21 cellular contexts compared by ENCODE assay signal in genomic region chr10:90888387-90888786, GRCh38. TPM values are rescaled to one million over a fixed set of nuclear protein-coding genes. Genes with fewer than 3 reads are reported as not detected.
"Had no signal": no experiment of that assay in that cellular context is flagged by ENCODE, and none has a peak within 500 bp of the region (broad histone marks: within the 10 kb centered on the region; RNA-seq: fewer than 3 reads in every experiment).

No MANE protein-coding gene starts in this region.

- H3K27ac Mint-ChIP-seq: effector memory CD8-positive, alpha-beta T cell had no signal

- H3K9me3 Mint-ChIP-seq: effector memory CD8-positive, alpha-beta T cell; naive thymus-derived CD8-positive, alpha-beta T cell had no signal

- H3K4me3 Mint-ChIP-seq: effector memory CD8-positive, alpha-beta T cell; naive thymus-derived CD8-positive, alpha-beta T cell had no signal

- H3K4me3 ChIP-seq: esophagus squamous epithelium, lower lobe of right lung, pancreas, right lobe of liver, smooth muscle cell, testis, tibial artery, upper lobe of left lung had no signal

- H3K4me2 ChIP-seq: smooth muscle cell had no signal

- H3K4me1 ChIP-seq: esophagus squamous epithelium, lower lobe of right lung, pancreas, testis had no signal

- ATAC-seq: effector memory CD8-positive, alpha-beta T cell; left ventricle myocardium superior; lower lobe of right lung; naive thymus-derived CD8-positive, alpha-beta T cell had no signal

- H3K27me3 Mint-ChIP-seq: effector memory CD8-positive, alpha-beta T cell; naive thymus-derived CD8-positive, alpha-beta T cell had no signal

- H3K9me3 ChIP-seq: esophagus squamous epithelium, lower lobe of right lung, pancreas, right lobe of liver, testis, tibial artery, upper lobe of left lung had no signal

- H3K27me3 ChIP-seq: esophagus squamous epithelium, pancreas, right lobe of liver, testis, tibial artery, upper lobe of left lung had no signal

- DNase-seq: cortex of kidney; effector memory CD8-positive, alpha-beta T cell; erythroblast; esophagus squamous epithelium; head of caudate nucleus; left ventricle myocardium superior; lower lobe of right lung; naive thymus-derived CD8-positive, alpha-beta T cell; pancreas; stimulated activated CD4-positive, alpha-beta T cell treated with anti-CD3 and anti-CD28 coated beads, Interleukin-12 subunit alpha, Interleukin-12 subunit beta, amount 100 ng/mL, for 4 hours; stimulated activated CD4-positive, alpha-beta T cell treated with anti-CD3 and anti-CD28 coated beads, Interleukin-1b, Interleukin-23, amount 100 ng/mL, for 48 hours; stimulated activated CD4-positive, alpha-beta T cell treated with anti-CD3 and anti-CD28 coated beads, Interleukin-4, amount 100 ng/mL, for 1 hour; stimulated activated CD8-positive, alpha-beta memory T cell treated with anti-CD3 and anti-CD28 coated beads, Interleukin-4, amount 100 ng/mL, for 48 hours; stimulated activated naive CD4-positive, alpha-beta T cell treated with Interleukin-2 at 50 U/mL for 16 hours; substantia nigra; testis; tibial artery; upper lobe of left lung had no signal

- H3K27ac ChIP-seq: lower lobe of right lung, pancreas, testis, tibial artery, upper lobe of left lung had no signal

RNA-seq across cellular contexts. Expression of gene HTR7, which starts 30.5 kb away (rescaled TPM):
- total RNA-seq: left ventricle myocardium superior; naive thymus-derived CD8-positive, alpha-beta T cell had no signal

RNA-seq across cellular contexts. Expression of gene ANKRD1, which starts 32.5 kb away (rescaled TPM):
- total RNA-seq: esophagus squamous epithelium; frontal cortex; naive thymus-derived CD8-positive, alpha-beta T cell had no signal
